Comparison of ENCODE assay signal across 8 cellular contexts in the genomic region with DNA sequence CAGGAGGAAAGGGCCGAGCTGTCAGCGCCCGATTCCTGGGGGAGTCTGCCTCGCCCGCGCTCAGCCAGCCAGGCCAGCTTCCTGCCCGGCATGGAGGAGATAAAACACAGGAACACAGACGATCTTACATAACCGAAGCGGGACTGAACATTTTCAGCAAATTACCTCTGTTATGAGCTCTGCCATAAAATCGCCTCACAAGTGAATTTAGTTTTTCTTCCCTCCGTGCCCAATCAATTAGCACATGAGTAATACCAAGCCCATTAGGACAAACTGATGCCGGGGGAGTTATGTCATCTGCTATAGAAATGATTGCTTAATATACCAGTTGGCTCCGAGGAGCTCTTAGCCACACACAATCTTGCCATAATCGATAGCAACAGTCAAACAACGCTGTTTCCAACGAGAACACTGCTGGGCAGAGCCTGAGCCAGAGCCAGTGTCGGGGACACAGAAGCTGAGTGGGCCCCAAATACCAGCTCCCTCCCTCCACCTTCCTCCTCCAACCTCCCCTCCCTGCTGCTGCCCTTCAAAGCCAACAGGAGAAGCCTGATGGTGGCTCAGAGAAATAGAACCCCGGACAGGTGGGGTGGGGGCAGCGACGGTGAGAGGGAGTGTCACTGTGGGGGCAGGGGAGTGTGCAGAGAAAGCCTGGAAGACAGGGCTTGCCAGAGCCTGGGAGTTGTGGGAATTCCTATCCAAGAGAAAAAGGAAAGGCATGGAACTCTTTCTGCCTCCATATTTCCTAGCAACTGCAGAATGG.
DNase-seq lines count a peak whose midpoint lies in the region; ATAC-seq and TF ChIP-seq lines count a peak whose summit lies in the region.

No MANE protein-coding gene starts in this region.

- H3K9me3 ChIP-seq in thyroid gland = no peaks in the 10 kb centered on the region

- H3K27me3 ChIP-seq in ACC112 (ENCODE audit: insufficient read depth, low read length) = no peaks in the 10 kb centered on the region
- H3K27me3 ChIP-seq in kidney epithelial cell (ENCODE audit: control insufficient read depth, insufficient read depth, low read length) = no peaks in the 10 kb centered on the region
- H3K27me3 ChIP-seq in thyroid gland = no peaks in the 10 kb centered on the region

- no peak for ATAC-seq in stimulated activated naive CD8-positive, alpha-beta T cell treated with anti-CD3 and anti-CD28 coated beads, Interleukin-15, amount 100 ng/mL, for 72 hours

- H3K4me3 ChIP-seq in ACC112 (ENCODE audit: low read depth, low read length) (peak overlapping the region; percentile 77), kidney epithelial cell (ENCODE audit: low read depth, low read length) (no peak overlapping the region), thyroid gland (replicated peaks in 1 of 3) (no peak overlapping the region)

- intact Hi-C loops in thyroid gland (cut with DNase I) = no loop called here

- TF ChIP-seq CTCF in brain (conservative IDR thresholded peaks at IDR 0.05) (no peak), kidney epithelial cell (IDR thresholded peaks at IDR 0.05; ENCODE audit: insufficient read depth, low read length, poor library complexity, severe bottlenecking) (no peak), thyroid gland (IDR thresholded peaks at IDR 0.05) (no peak)

- H2AFZ ChIP-seq in ACC112 (ENCODE audit: low read length, unreplicated experiment) = peak overlapping the region; percentile 98

- H3K4me1 ChIP-seq in ACC112 (ENCODE audit: control insufficient read depth, insufficient read depth, low read length, unreplicated experiment) (peaks cover 38% of the 10 kb centered on the region), thyroid gland (peaks cover 0 to 7% of the 10 kb centered on the region in 2 donors)

- H3K27me3 Mint-ChIP-seq in brain = peaks cover 28% of the 10 kb centered on the region
- peaks cover 46% of the 10 kb centered on the region for H3K27me3 Mint-ChIP-seq in stimulated activated naive CD8-positive, alpha-beta T cell treated with anti-CD3 and anti-CD28 coated beads, Interleukin-15, amount 100 ng/mL, for 72 hours

- H3K27ac ChIP-seq in ACC112 (ENCODE audit: low read depth, low read length) (peak overlapping the region; percentile 72), thyroid gland (no peak overlapping the region)

- no peaks in the 10 kb centered on the region for H3K79me2 ChIP-seq in ACC112 (ENCODE audit: control insufficient read depth, insufficient read depth, low read length, unreplicated experiment)

- H3K27ac Mint-ChIP-seq in brain = peak overlapping the region; percentile 66 to 80 (median 79)
- H3K27ac Mint-ChIP-seq in stimulated activated naive CD8-positive, alpha-beta T cell treated with anti-CD3 and anti-CD28 coated beads, Interleukin-15, amount 100 ng/mL, for 72 hours = no peak overlapping the region

- H3K4me1 Mint-ChIP-seq in brain = peaks cover 46% of the 10 kb centered on the region
- peaks cover 8% of the 10 kb centered on the region for H3K4me1 Mint-ChIP-seq in stimulated activated naive CD8-positive, alpha-beta T cell treated with anti-CD3 and anti-CD28 coated beads, Interleukin-15, amount 100 ng/mL, for 72 hours

- 21 to 24% methylated on average over 21 of the region's 21 CpGs for WGBS in thyroid gland, 2 donors

- TF ChIP-seq POLR2A in thyroid gland (IDR thresholded peaks at IDR 0.05) = no peak

- H3K9me3 Mint-ChIP-seq in brain = peaks cover 0 to 25% (median 8%) of the 10 kb centered on the region in 5 experiments
- H3K9me3 Mint-ChIP-seq in stimulated activated naive CD8-positive, alpha-beta T cell treated with anti-CD3 and anti-CD28 coated beads, Interleukin-15, amount 100 ng/mL, for 72 hours = peaks cover 0 to 6% of the 10 kb centered on the region in 2 donors

- DNase-seq in Kasumi-1 (lab: John Stamatoyannopoulos, UW) (peak; percentile 5 to 6), kidney epithelial cell (ENCODE audit: low read depth) (peak; percentile 16), thyroid gland (peak; percentile 35 to 45), hepatic stellate cell (ENCODE audit: low spot score) (no peak), putamen (ENCODE audit: low spot score) (no peak)
- DNase-seq in stimulated activated naive CD8-positive, alpha-beta T cell treated with anti-CD3 and anti-CD28 coated beads, Interleukin-15, amount 100 ng/mL, for 72 hours = no peak

- no peaks in the 10 kb centered on the region for H3K36me3 ChIP-seq in ACC112 (ENCODE audit: insufficient read depth, low read length)
- H3K36me3 ChIP-seq in kidney epithelial cell (ENCODE audit: control insufficient read depth, insufficient read depth, low read length) = no peaks in the 10 kb centered on the region
- H3K36me3 ChIP-seq in thyroid gland = no peaks in the 10 kb centered on the region

- peak overlapping the region; percentile 29 to 72 (median 48) for H3K4me3 Mint-ChIP-seq in brain
- no peak overlapping the region for H3K4me3 Mint-ChIP-seq in stimulated activated naive CD8-positive, alpha-beta T cell treated with anti-CD3 and anti-CD28 coated beads, Interleukin-15, amount 100 ng/mL, for 72 hours

- no peaks in the 10 kb centered on the region for H3K36me3 Mint-ChIP-seq in brain

Comparison
In these comparisons a context has a peak if more than half of its experiments do, and no peak if none do; other contexts are left out.
1. DNase-seq: peak in Kasumi-1 (2 of 2), kidney epithelial cell (single experiment) and thyroid gland (2 of 2); none in hepatic stellate cell (single experiment), putamen (single experiment) and stimulated activated naive CD8-positive, alpha-beta T cell treated with anti-CD3 and anti-CD28 coated beads, Interleukin-15, amount 100 ng/mL, for 72 hours (0 of 2).
2. H3K27ac Mint-ChIP-seq: peak in brain (5 of 5); none in stimulated activated naive CD8-positive, alpha-beta T cell treated with anti-CD3 and anti-CD28 coated beads, Interleukin-15, amount 100 ng/mL, for 72 hours (0 of 2).
3. H3K4me3 Mint-ChIP-seq: peak in brain (5 of 5); none in stimulated activated naive CD8-positive, alpha-beta T cell treated with anti-CD3 and anti-CD28 coated beads, Interleukin-15, amount 100 ng/mL, for 72 hours (0 of 2).